10 cellular contexts compared by ENCODE assay signal in the genomic region with DNA sequence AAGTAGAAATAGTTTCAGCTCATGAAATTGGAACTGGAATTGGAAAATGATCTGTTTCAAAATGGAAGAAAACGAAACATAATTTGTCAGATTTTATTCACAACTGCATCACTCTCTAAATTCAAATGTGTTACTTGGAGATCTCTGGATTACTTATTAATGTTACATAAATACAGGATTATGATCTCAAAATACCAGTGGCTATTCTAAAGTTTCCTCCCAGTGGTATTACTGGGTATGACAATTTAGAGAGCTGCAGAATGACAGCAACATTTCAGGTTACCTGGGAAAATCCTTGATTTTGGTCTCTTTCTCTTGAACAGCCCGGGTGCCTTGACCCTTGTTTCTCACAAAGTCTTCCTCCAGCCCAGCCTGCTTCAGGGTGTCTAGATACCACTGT. TPM values are rescaled to one million over a fixed set of nuclear protein-coding genes. Genes with fewer than 3 reads are reported as not detected.
DNase-seq lines count a peak whose midpoint lies in the region; FAIRE-seq and TF ChIP-seq lines count a peak whose summit lies in the region.
"Had no signal": no experiment of that assay in that cellular context is flagged by ENCODE, and none has a peak within 500 bp of the region (broad histone marks: within the 10 kb centered on the region; RNA-seq: fewer than 3 reads in every experiment).

No MANE protein-coding gene starts in this region.

- TF ChIP-seq CTCF in BE2C (IDR thresholded peaks at IDR 0.05; ENCODE audit: low read depth, low read length), result peak; percentile 42

- FAIRE-seq in GM19239 (lab: Jason Lieb, UNC), result no peak

- no peak overlapping the region for H3K9ac ChIP-seq in adipocyte (ENCODE audit: low read length)

- H3K36me3 ChIP-seq in BE2C, result peaks cover 35% of the 10 kb centered on the region
- peaks cover 61% of the 10 kb centered on the region for H3K36me3 ChIP-seq in adipocyte (ENCODE audit: control insufficient read depth, insufficient read depth, low read length, severe bottlenecking)

- no peaks in the 10 kb centered on the region for H3K27me3 ChIP-seq in BE2C
- no peaks in the 10 kb centered on the region for H3K27me3 ChIP-seq in adipocyte (replicated peaks; ENCODE audit: control insufficient read depth, insufficient read depth, low read length)

- DNase-seq in BE2C (no peak), HPDE6-E6E7 (ENCODE audit: extremely low spot score) (peak; percentile 29), adipocyte (ENCODE audit: low read depth) (peak; percentile 27), left kidney (ENCODE audit: low read depth, low spot score) (peak; percentile 13), ureter (ENCODE audit: low spot score) (no peak), cerebellar nuclear complex (lab: John Stamatoyannopoulos, UW) (no peak), NCI-H774 (lab: John Stamatoyannopoulos, UW) (no peak), GM19239 (ENCODE audit: insufficient read length, low spot score) (no peak)
- DNase-seq: activated CD4-positive, alpha-beta memory T cell treated with anti-CD3 and anti-CD28 coated beads for 36 hours; NCI-H1417 had no signal

- H3K4me3 ChIP-seq in BE2C (ENCODE audit: low read depth, low read length) (no peak overlapping the region), adipocyte (ENCODE audit: low read length) (no peak overlapping the region)

- no peaks in the 10 kb centered on the region for H3K4me1 ChIP-seq in BE2C
- no peaks in the 10 kb centered on the region for H3K4me1 ChIP-seq in adipocyte (ENCODE audit: control insufficient read depth, insufficient read depth, low read length)

- no peaks in the 10 kb centered on the region for H3K9me3 ChIP-seq in BE2C
- H3K9me3 ChIP-seq in adipocyte (ENCODE audit: control insufficient read depth, low read length), result no peaks in the 10 kb centered on the region

RNA-seq across cellular contexts. Expression of a gene that starts 14.2 kb away (rescaled TPM):
- 4.4 TPM for polyA plus RNA-seq in BE2C (2012; ENCODE audit: insufficient read depth, insufficient read length, low read depth)
- total RNA-seq in ureter, result 8.9 TPM

RNA-seq across cellular contexts. Expression of a gene that starts 14.4 kb away (rescaled TPM):
- polyA plus RNA-seq in BE2C (2012; ENCODE audit: insufficient read depth, insufficient read length, low read depth), result 38.6 TPM
- 31.4 TPM for total RNA-seq in ureter

RNA-seq across cellular contexts. Expression of a gene that starts 49.0 kb away (rescaled TPM):
- polyA plus RNA-seq in BE2C (2012; ENCODE audit: insufficient read depth, insufficient read length, low read depth), result 66.0 TPM
- 54.7 TPM for total RNA-seq in ureter

Comparison
In these comparisons a context has a peak if more than half of its experiments do, and no peak if none do; other contexts are left out.
1. DNase-seq: peak in HPDE6-E6E7 (single experiment), adipocyte (single experiment) and left kidney (single experiment); none in BE2C (single experiment), ureter (single experiment), cerebellar nuclear complex (0 of 2), NCI-H774 (single experiment) and GM19239 (single experiment).